Comparison of ENCODE assay signal across 10 cellular contexts in the genomic region with DNA sequence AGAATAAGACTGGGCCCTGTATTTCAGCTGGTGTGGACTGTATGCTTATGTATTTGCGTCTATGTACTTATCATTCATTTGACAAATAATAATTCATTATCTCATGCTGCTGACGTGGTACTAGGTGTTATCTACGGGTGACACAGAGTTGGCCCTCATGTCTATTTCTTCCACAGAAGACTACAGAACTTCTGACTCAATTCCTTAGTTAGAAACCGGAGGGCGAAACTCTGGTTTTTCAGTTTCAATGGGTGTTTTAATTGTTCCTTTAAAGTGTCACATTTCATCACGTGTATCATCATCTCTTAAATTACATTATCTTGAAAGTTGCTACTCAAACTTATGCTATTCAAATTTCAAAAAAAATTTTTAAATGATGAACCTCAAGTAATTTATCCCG.
DNase-seq lines count a peak whose midpoint lies in the region; ATAC-seq and TF ChIP-seq lines count a peak whose summit lies in the region.
"Had no signal": no experiment of that assay in that cellular context is flagged by ENCODE, and none has a peak within 500 bp of the region (broad histone marks: within the 10 kb centered on the region; RNA-seq: fewer than 3 reads in every experiment).

No MANE protein-coding gene starts in this region.

- H3K27me3 Mint-ChIP-seq in activated CD4-positive, alpha-beta memory T cell treated with anti-CD3 and anti-CD28 coated beads for 36 hours: no peaks in the 10 kb centered on the region

- POLR2A ChIA-PET in activated CD4-positive, alpha-beta memory T cell treated with anti-CD3 and anti-CD28 coated beads for 36 hours (lab: Charles Lee): interaction anchor here (0.6 to 2.9 kb wide), 2 partner anchors 99 to 213 kb away, joined by 3 to 17 read pairs; no protein-coding TSS in a partner anchor

- H3K27me3 ChIP-seq in psoas muscle (ENCODE audit: insufficient read depth in 3 of 3, low read length in 2 of 3) (no peaks in the 10 kb centered on the region), left ventricle myocardium inferior (ENCODE audit: low read depth) (peaks cover 18% of the 10 kb centered on the region)

- H3K4me3 ChIP-seq in GM12864 (ENCODE audit: low read depth, low read length): no peak overlapping the region
- H3K4me3 ChIP-seq in psoas muscle: no peak overlapping the region
- H3K4me3 ChIP-seq in left ventricle myocardium inferior: no peak overlapping the region
- H3K4me3 ChIP-seq: dorsolateral prefrontal cortex had no signal

- H3K4me1 Mint-ChIP-seq in activated CD4-positive, alpha-beta memory T cell treated with anti-CD3 and anti-CD28 coated beads for 36 hours (ENCODE audit: low read depth): peaks cover 47% of the 10 kb centered on the region

- no peaks in the 10 kb centered on the region for H3K4me1 ChIP-seq in psoas muscle
- H3K4me1 ChIP-seq in left ventricle myocardium inferior: peaks cover 4% of the 10 kb centered on the region

- TF ChIP-seq CTCF in GM12864 (IDR thresholded peaks at IDR 0.05; ENCODE audit: low read depth, low read length, missing control alignments) (no peak), psoas muscle (IDR thresholded peaks at IDR 0.05) (no peak), left ventricle myocardium inferior (IDR thresholded peaks at IDR 0.05; ENCODE audit: borderline replicate concordance) (no peak)

- WGBS in psoas muscle, 3 donors: 72 to 83% (median 77%) methylated on average over 7 of the region's 7 CpGs

- H3K36me3 ChIP-seq in psoas muscle (ENCODE audit: insufficient read depth in 1 of 2, low read depth in 1 of 2): no peaks in the 10 kb centered on the region
- H3K36me3 ChIP-seq in left ventricle myocardium inferior: no peaks in the 10 kb centered on the region

- intact Hi-C loops in activated CD4-positive, alpha-beta memory T cell treated with anti-CD3 and anti-CD28 coated beads for 36 hours (cut with micrococcal nuclease): loop anchor here (1.0 to 10.0 kb wide), 22 partner anchors 27 to 1067 kb away; no protein-coding TSS in a partner anchor
- intact Hi-C loops in psoas muscle (cut with DNase I): loop anchor here (5.0 to 10.0 kb wide), 3 partner anchors 285 to 1233 kb away; a partner anchor contains a TSS
- intact Hi-C loops in left ventricle myocardium superior (cut with micrococcal nuclease): loop anchor here (10.0 kb wide), 2 partner anchors 285 to 1055 kb away; no protein-coding TSS in a partner anchor
- intact Hi-C loops in left ventricle myocardium inferior (cut with micrococcal nuclease): no loop called here

- H3K27ac ChIP-seq in psoas muscle (no peak overlapping the region), left ventricle myocardium inferior (replicated peaks) (no peak overlapping the region)
- H3K27ac ChIP-seq: dorsolateral prefrontal cortex had no signal

- CTCF ChIA-PET in activated CD4-positive, alpha-beta memory T cell treated with anti-CD3 and anti-CD28 coated beads for 36 hours (lab: Charles Lee): interaction anchor here (0.6 kb wide), 1 partner anchor 28 kb away, joined by 3 read pairs; no protein-coding TSS in a partner anchor

- no peaks in the 10 kb centered on the region for H3K36me3 Mint-ChIP-seq in activated CD4-positive, alpha-beta memory T cell treated with anti-CD3 and anti-CD28 coated beads for 36 hours

- no peak overlapping the region for H3K4me3 Mint-ChIP-seq in activated CD4-positive, alpha-beta memory T cell treated with anti-CD3 and anti-CD28 coated beads for 36 hours

- peak; percentile 71 for DNase-seq in GM12864 (ENCODE audit: low read depth)
- DNase-seq in activated CD4-positive, alpha-beta memory T cell treated with anti-CD3 and anti-CD28 coated beads for 36 hours: peak; percentile 52
- DNase-seq in AG08395 (ENCODE audit: low spot score): no peak
- DNase-seq in psoas muscle: no peak
- no peak for DNase-seq in left ventricle myocardium superior
- DNase-seq in left ventricle myocardium inferior: no peak
- DNase-seq: DND-41, dorsolateral prefrontal cortex had no signal

- ATAC-seq in GM19452 (IDR thresholded peaks at IDR 0.05; ENCODE audit: unreplicated experiment) (peak; percentile 60), HG03103 (IDR thresholded peaks at IDR 0.05; ENCODE audit: low read depth, unreplicated experiment) (peak; percentile 50), psoas muscle (no peak), left ventricle myocardium superior (no peak)

- no peak overlapping the region for H3K27ac Mint-ChIP-seq in activated CD4-positive, alpha-beta memory T cell treated with anti-CD3 and anti-CD28 coated beads for 36 hours

- no peaks in the 10 kb centered on the region for H3K9me3 Mint-ChIP-seq in activated CD4-positive, alpha-beta memory T cell treated with anti-CD3 and anti-CD28 coated beads for 36 hours

- H3K9me3 ChIP-seq in psoas muscle: no peaks in the 10 kb centered on the region
- H3K9me3 ChIP-seq in left ventricle myocardium inferior (replicated peaks): no peaks in the 10 kb centered on the region

Comparison
In these comparisons a context has a peak if more than half of its experiments do, and no peak if none do; other contexts are left out.
1. DNase-seq: peak in GM12864 (single experiment) and activated CD4-positive, alpha-beta memory T cell treated with anti-CD3 and anti-CD28 coated beads for 36 hours (single experiment); none in AG08395 (single experiment), psoas muscle (0 of 2), left ventricle myocardium superior (single experiment) and left ventricle myocardium inferior (single experiment).
2. ATAC-seq: peak in GM19452 (single experiment) and HG03103 (single experiment); none in psoas muscle (0 of 4) and left ventricle myocardium superior (single experiment).